ENCODE assay signal across 18 cellular contexts in genomic region chr12:46483572-46484395, GRCh38.
A peak's percentile ranks its signal among the peaks of the same experiment; 100 is the strongest.
DNase-seq lines count a peak whose midpoint lies in the region; TF ChIP-seq lines count a peak whose summit lies in the region.
"Had no signal": no experiment of that assay in that cellular context is flagged by ENCODE, and none has a peak within 500 bp of the region (broad histone marks: within the 10 kb centered on the region; RNA-seq: fewer than 3 reads in every experiment).

No MANE protein-coding gene starts in this region.

- 70% methylated on average over 4 of the region's 4 CpGs for WGBS in liver

- no peaks in the 10 kb centered on the region for H3K9me3 ChIP-seq in liver (ENCODE audit: control insufficient read depth in 4 of 4, low read length in 3 of 4)
- H3K9me3 ChIP-seq: BE2C, heart left ventricle, prostate gland, tibial nerve had no signal

- no peak overlapping the region for H3K9ac ChIP-seq in liver (ENCODE audit: low read depth in 1 of 2, low read length in 2 of 2)

- no peak for TF ChIP-seq CTCF in liver (IDR thresholded peaks at IDR 0.05; ENCODE audit: low read depth, low read length, missing input control)

- H3K27ac ChIP-seq in liver (ENCODE audit: low read depth in 1 of 2, low read length in 2 of 2), result peak overlapping the region; percentile 56 to 65
- H3K27ac ChIP-seq: brain microvascular endothelial cell, prostate gland had no signal

- DNase-seq in EH (ENCODE audit: low read depth) (peak; percentile 48), M059J (ENCODE audit: low read depth) (peak; percentile 44), dermis blood vessel endothelial cell (peak; percentile 72), hypothalamus (lab: John Stamatoyannopoulos, UW) (no peak), NCI-H1105 treated with DMSO at 0.1 percent for 48 hours (lab: John Stamatoyannopoulos, UW) (no peak), iPS-NIHi11 (ENCODE audit: low spot score) (no peak)
- no peak for DNase-seq in activated T-cell treated with anti-CD3 and anti-CD28 coated beads, Interleukin-2, amount 50 U/mL, for 1 hour
- DNase-seq: activated effector memory CD4-positive, alpha-beta T cell treated with anti-CD3 and anti-CD28 coated beads, Interleukin-2, amount 50 U/mL, for 16 hours; BE2C; brain microvascular endothelial cell; heart left ventricle; KG1; NCI-H748 treated with DMSO at 0.1 percent for 48 hours; stimulated activated CD8-positive, alpha-beta memory T cell treated with anti-CD3 and anti-CD28 coated beads, Interleukin-4, amount 100 ng/mL, for 48 hours; T1000 had no signal

- H3K4me1 ChIP-seq in liver (ENCODE audit: control insufficient read depth in 4 of 4, insufficient read depth in 4 of 4, low read length in 3 of 4), result peaks cover 0 to 7% (median 5%) of the 10 kb centered on the region in 4 donors
- H3K4me1 ChIP-seq: BE2C, prostate gland had no signal

- H3K36me3 ChIP-seq in liver (ENCODE audit: control insufficient read depth in 4 of 4, insufficient read depth in 3 of 4, low read depth in 1 of 4, low read length in 3 of 4), result no peaks in the 10 kb centered on the region
- H3K36me3 ChIP-seq: BE2C, brain microvascular endothelial cell, heart left ventricle, prostate gland, tibial nerve had no signal

- no peaks in the 10 kb centered on the region for H3K27me3 ChIP-seq in liver (ENCODE audit: control insufficient read depth in 4 of 4, insufficient read depth in 4 of 4, low read length in 3 of 4)
- H3K27me3 ChIP-seq: BE2C, brain microvascular endothelial cell, heart left ventricle, tibial nerve had no signal

- no peak overlapping the region for H3K4me3 ChIP-seq in liver (ENCODE audit: low read depth in 1 of 3, low read length in 3 of 3)
- H3K4me3 ChIP-seq: heart left ventricle, prostate gland, tibial nerve had no signal

- TF ChIP-seq RAD21 in liver (IDR thresholded peaks at IDR 0.05), result peak; percentile 51 to 52

TF ChIP-seq in liver, 16 proteins besides CTCF, POLR2A, EP300 and RAD21:
- TF ChIP-seq RXRA (IDR thresholded peaks at IDR 0.05) (peak; percentile 70 to 83), JUND (IDR thresholded peaks at IDR 0.05) (peak; percentile 83 to 92), EGR1 (IDR thresholded peaks at IDR 0.05; ENCODE audit: low read depth in 2 of 2) (no peak), REST (IDR thresholded peaks at IDR 0.05) (no peak), FOXA2 (IDR thresholded peaks at IDR 0.05) (peak; percentile 64), FOXA1 (IDR thresholded peaks at IDR 0.05) (peak; percentile 47), MAX (IDR thresholded peaks at IDR 0.05) (peak; percentile 56), HNF4A (conservative IDR thresholded peaks at IDR 0.05) (peak; percentile 76 to 81), NR2F2 (IDR thresholded peaks at IDR 0.05) (peak; percentile 73), YY1 (IDR thresholded peaks at IDR 0.05) (peak; percentile 26), TAF1 (conservative IDR thresholded peaks at IDR 0.05) (no peak), SP1 (IDR thresholded peaks at IDR 0.05) (peak; percentile 69)

Comparison
In these comparisons a context has a peak if more than half of its experiments do, and no peak if none do; other contexts are left out.
1. DNase-seq: peak in EH (single experiment), M059J (single experiment) and dermis blood vessel endothelial cell (single experiment); none in hypothalamus (0 of 51), activated T-cell treated with anti-CD3 and anti-CD28 coated beads, Interleukin-2, amount 50 U/mL, for 1 hour (single experiment), NCI-H1105 treated with DMSO at 0.1 percent for 48 hours (single experiment) and iPS-NIHi11 (single experiment).